ENCODE assay signal across 24 cellular contexts in the genomic region with DNA sequence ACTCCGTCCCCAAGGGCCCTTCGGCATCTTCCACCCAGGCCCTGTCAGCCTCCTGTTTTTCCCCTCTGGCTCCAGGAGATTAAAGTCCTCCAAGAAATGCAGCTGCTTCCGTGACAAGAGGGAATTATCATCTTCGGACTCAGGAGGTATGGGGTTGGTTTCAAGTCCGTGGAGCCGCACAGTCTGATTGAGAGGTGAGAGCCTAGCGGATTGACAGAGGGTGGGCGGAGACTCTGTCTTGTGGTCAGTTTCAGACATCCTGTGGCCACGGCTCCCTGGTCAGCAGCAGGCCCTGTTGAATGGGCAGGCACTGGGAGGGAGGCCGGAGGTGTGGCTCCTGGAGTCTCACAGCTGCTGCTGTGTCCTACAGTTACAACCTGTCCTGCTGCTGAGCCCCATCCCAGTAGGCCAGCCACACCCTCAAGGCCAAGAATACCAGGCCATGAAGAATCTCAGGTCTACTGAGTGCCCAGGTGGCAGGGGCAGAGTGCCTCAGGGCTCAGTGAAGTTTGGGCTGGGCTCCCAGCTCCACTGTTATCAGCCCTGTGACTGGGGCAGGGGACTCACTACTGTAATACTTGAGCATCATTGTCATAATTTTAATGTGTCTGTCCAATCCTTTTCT. TPM values are rescaled to one million over a fixed set of nuclear protein-coding genes. Genes with fewer than 3 reads are reported as not detected.
"Had no signal": no experiment of that assay in that cellular context is flagged by ENCODE, and none has a peak within 500 bp of the region (broad histone marks: within the 10 kb centered on the region; RNA-seq: fewer than 3 reads in every experiment).

No MANE protein-coding gene starts in this region.

- H3K36me3 ChIP-seq: MG63, SJCRH30 had no signal

- H3K4me1 ChIP-seq: SJCRH30 had no signal

- H3K9me3 ChIP-seq: MG63, SJCRH30 had no signal

- H3K4me3 ChIP-seq: MG63, SJCRH30 had no signal

- DNase-seq: IMR-90, Karpas-422, KG1, MG63, NCI-H1092 treated with DMSO at 0.1 percent for 48 hours, NCI-H1436, NCI-H187, NCI-H2029, NCI-H2081 treated with DMSO at 0.1 percent for 48 hours, NCI-H2171, NCI-H226, NCI-H446, NCI-H510A, NCI-H524 treated with DMSO at 0.1 percent for 48 hours, NCI-H69, NCI-H774, SHP77 treated with DMSO at 0.1 percent for 48 hours, SJCRH30 had no signal

- FAIRE-seq: HepG2, RCC 7860 had no signal

- H3K27me3 ChIP-seq: MG63, SJCRH30 had no signal

- H3K27ac ChIP-seq: RWPE1, SJCRH30 had no signal

- ATAC-seq: HepG2, Right ventricle myocardium inferior, SK-N-SH treated with all-trans-retinoic acid at 6 μM for 48 hours had no signal

RNA-seq across cellular contexts. Expression of gene ZNF716, which starts 49.3 kb away (rescaled TPM):
- total RNA-seq: HepG2, HT-29, IMR-90, Right ventricle myocardium inferior, SJCRH30 had no signal
- polyA plus RNA-seq: HepG2, IMR-90 had no signal
